In genomic region chr6:52377538-52378221, GRCh38 we compare ENCODE assay signal across 1 cellular context.
TF ChIP-seq lines count a peak whose summit lies in the region.

No MANE protein-coding gene starts in this region.

TF ChIP-seq in HepG2, 621 proteins besides CTCF, POLR2A, EP300 and RAD21 (continued from another document):
- TF ChIP-seq ZNF580 (CRISPR knock-in tag; IDR thresholded peaks at IDR 0.05; ENCODE audit: borderline replicate concordance, low read depth), result no peak
- no peak for TF ChIP-seq DR1 (CRISPR knock-in tag; IDR thresholded peaks at IDR 0.05)
- peak; percentile 72 for TF ChIP-seq MNT (IDR thresholded peaks at IDR 0.05)
